Comparison of ENCODE assay signal across 13 cellular contexts in genomic region chr16:88971371-88972097, GRCh38. TPM values are rescaled to one million over a fixed set of nuclear protein-coding genes. Genes with fewer than 3 reads are reported as not detected.
A peak's percentile ranks its signal among the peaks of the same experiment; 100 is the strongest.
DNase-seq lines count a peak whose midpoint lies in the region; ATAC-seq and TF ChIP-seq lines count a peak whose summit lies in the region.
"Had no signal": no experiment of that assay in that cellular context is flagged by ENCODE, and none has a peak within 500 bp of the region (broad histone marks: within the 10 kb centered on the region; RNA-seq: fewer than 3 reads in every experiment).

No MANE protein-coding gene starts in this region.

- no peak for TF ChIP-seq CTCF in GM13977 (IDR thresholded peaks at IDR 0.05; ENCODE audit: extremely low read depth, insufficient read depth, missing control alignments)
- no peak for TF ChIP-seq CTCF in OCI-LY3 (IDR thresholded peaks at IDR 0.05; ENCODE audit: low read depth, low read length)
- TF ChIP-seq CTCF in type B pancreatic cell (conservative IDR thresholded peaks at IDR 0.05), result no peak

- H3K27me3 ChIP-seq in OCI-LY3 (ENCODE audit: low read depth, low read length), result no peaks in the 10 kb centered on the region
- no peaks in the 10 kb centered on the region for H3K27me3 ChIP-seq in naive thymus-derived CD4-positive, alpha-beta T cell (ENCODE audit: control insufficient read depth in 2 of 2, insufficient read depth in 2 of 2, low read length in 2 of 2)

- H3K4me1 ChIP-seq in OCI-LY3 (ENCODE audit: low read length), result peaks cover 95% of the 10 kb centered on the region
- H3K4me1 ChIP-seq in naive thymus-derived CD4-positive, alpha-beta T cell (ENCODE audit: control insufficient read depth in 2 of 2, insufficient read depth in 2 of 2, low read length in 2 of 2), result peaks cover 0 to 9% of the 10 kb centered on the region in 2 donors

- H3K27ac ChIP-seq in OCI-LY3 (ENCODE audit: low read length), result peak overlapping the region; percentile 91
- no peak overlapping the region for H3K27ac ChIP-seq in naive thymus-derived CD4-positive, alpha-beta T cell (ENCODE audit: low read depth, low read length)

- POLR2A ChIA-PET in naive thymus-derived CD4-positive, alpha-beta T cell (lab: Charles Lee), result no interaction called here

- H3K36me3 Mint-ChIP-seq in naive thymus-derived CD4-positive, alpha-beta T cell, result no peaks in the 10 kb centered on the region
- H3K36me3 Mint-ChIP-seq in type B pancreatic cell, result no peaks in the 10 kb centered on the region

- peaks cover 6 to 27% (median 16%) of the 10 kb centered on the region in 5 donors for H3K27me3 Mint-ChIP-seq in naive thymus-derived CD4-positive, alpha-beta T cell
- H3K27me3 Mint-ChIP-seq in type B pancreatic cell, result peaks cover 3% of the 10 kb centered on the region

- peaks cover 0 to 1% (median 0%) of the 10 kb centered on the region in 11 donors for H3K9me3 Mint-ChIP-seq in naive thymus-derived CD4-positive, alpha-beta T cell
- H3K9me3 Mint-ChIP-seq in type B pancreatic cell, result no peaks in the 10 kb centered on the region

- H3K4me1 Mint-ChIP-seq in naive thymus-derived CD4-positive, alpha-beta T cell, result peaks cover 0 to 20% (median 8%) of the 10 kb centered on the region in 7 donors
- H3K4me1 Mint-ChIP-seq in type B pancreatic cell (ENCODE audit: unreplicated experiment), result no peaks in the 10 kb centered on the region

- H3K4me2 ChIP-seq in OCI-LY3 (ENCODE audit: low read length), result peak overlapping the region; percentile 62

- peak overlapping the region; percentile 92 for H3K9ac ChIP-seq in OCI-LY3 (ENCODE audit: low read length)

- H3K79me2 ChIP-seq in OCI-LY3 (ENCODE audit: low read length), result peaks cover 54% of the 10 kb centered on the region

- peaks cover 15% of the 10 kb centered on the region for H3K36me3 ChIP-seq in OCI-LY3 (replicated peaks; ENCODE audit: low read depth, low read length)
- H3K36me3 ChIP-seq in naive thymus-derived CD4-positive, alpha-beta T cell (ENCODE audit: control insufficient read depth in 2 of 3, insufficient read depth in 3 of 3, low read length in 3 of 3), result no peaks in the 10 kb centered on the region

- no peak overlapping the region for H2AFZ ChIP-seq in OCI-LY3 (ENCODE audit: low read depth, low read length)

- no peak overlapping the region for H3K27ac Mint-ChIP-seq in naive thymus-derived CD4-positive, alpha-beta T cell
- H3K27ac Mint-ChIP-seq in type B pancreatic cell, result no peak overlapping the region

- peak overlapping the region in 1 of 10 donors; percentile 18 for H3K4me3 Mint-ChIP-seq in naive thymus-derived CD4-positive, alpha-beta T cell
- H3K4me3 Mint-ChIP-seq in type B pancreatic cell, result no peak overlapping the region

- intact Hi-C loops in naive thymus-derived CD4-positive, alpha-beta T cell (cut with micrococcal nuclease), result no loop called here
- intact Hi-C loops in sciatic nerve (cut with DNase I), result no loop called here

- CTCF ChIA-PET in naive thymus-derived CD4-positive, alpha-beta T cell (lab: Charles Lee), result no interaction called here

- ATAC-seq in HG02610 (IDR thresholded peaks at IDR 0.05; ENCODE audit: unreplicated experiment) (peak; percentile 35), sciatic nerve (no peak)
- peak; percentile 72 for ATAC-seq in naive thymus-derived CD4-positive, alpha-beta T cell

- peak; percentile 84 for DNase-seq in GM13977 (ENCODE audit: low spot score)
- no peak for DNase-seq in naive thymus-derived CD4-positive, alpha-beta T cell
- no peak for DNase-seq in type B pancreatic cell (ENCODE audit: extremely low spot score, unreplicated experiment)
- DNase-seq in ureter (ENCODE audit: low spot score), result no peak
- DNase-seq in sciatic nerve (ENCODE audit: low spot score), result no peak
- DNase-seq in foreskin melanocyte, result no peak
- DNase-seq: activated CD4-positive, alpha-beta T cell treated with anti-CD3 and anti-CD28 coated beads for 4 hours; MM.1S; NCI-H69; SW 1271 had no signal

- in situ Hi-C loops in GM13977 (cut with MboI; ENCODE audit: low pct_unique_long_range_greater_than_20kb, low sequenced_read_pairs, unreplicated experiment), result no loop called here

- peak overlapping the region; percentile 65 for H3K4me3 ChIP-seq in OCI-LY3 (ENCODE audit: low read length)
- H3K4me3 ChIP-seq in naive thymus-derived CD4-positive, alpha-beta T cell (ENCODE audit: low read length), result no peak overlapping the region

- no peaks in the 10 kb centered on the region for H4K20me1 ChIP-seq in OCI-LY3 (ENCODE audit: insufficient read depth, low read length)

- H3K9me3 ChIP-seq in OCI-LY3 (ENCODE audit: insufficient read depth, low read length), result no peaks in the 10 kb centered on the region
- no peaks in the 10 kb centered on the region for H3K9me3 ChIP-seq in naive thymus-derived CD4-positive, alpha-beta T cell (ENCODE audit: control insufficient read depth in 2 of 3, low read length in 3 of 3)

RNA-seq across cellular contexts. Expression of gene CBFA2T3, which starts 5.5 kb away (rescaled TPM):
- total RNA-seq in naive thymus-derived CD4-positive, alpha-beta T cell, result 10 to 100 TPM in 1 of 5 experiments, 1 to 10 TPM in 1, under 1 TPM in 2, not detected in 1; 0.14 to 25.2 (median 3.2) TPM
- polyA plus RNA-seq in naive thymus-derived CD4-positive, alpha-beta T cell, result under 1 TPM; 0.17 to 0.26 TPM
- 8.9 and 9.4 TPM in 2 replicates for total RNA-seq in type B pancreatic cell (ENCODE audit: low replicate concordance)
- 11.2 TPM for total RNA-seq in ureter
- 8.2 TPM for total RNA-seq in sciatic nerve
- total RNA-seq: chondrocyte had no signal
